Comparison of ENCODE assay signal across 10 cellular contexts in the genomic region with DNA sequence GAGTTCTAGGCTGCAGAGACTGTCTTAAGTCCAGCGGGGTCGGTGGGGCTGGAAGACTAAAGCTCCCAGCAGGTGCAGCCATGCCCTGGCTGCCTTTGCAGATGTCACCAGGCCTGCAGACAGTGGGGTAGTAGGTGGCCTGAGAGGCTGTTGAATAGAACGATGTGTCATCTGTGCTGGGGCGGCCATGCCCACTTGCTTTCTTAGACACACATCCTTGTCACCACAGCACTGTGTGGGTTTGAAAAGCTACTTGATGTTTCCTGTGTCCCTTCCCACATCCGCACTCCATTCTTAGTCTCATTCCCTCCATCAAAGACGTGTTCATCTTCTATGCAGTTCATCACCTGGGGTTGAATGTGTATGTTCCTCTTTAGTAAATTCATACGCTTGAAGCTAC.
DNase-seq lines count a peak whose midpoint lies in the region; ATAC-seq lines count a peak whose summit lies in the region.
"Had no signal": no experiment of that assay in that cellular context is flagged by ENCODE, and none has a peak within 500 bp of the region (broad histone marks: within the 10 kb centered on the region; RNA-seq: fewer than 3 reads in every experiment).

No MANE protein-coding gene starts in this region.

- H3K4me1 Mint-ChIP-seq in activated naive CD8-positive, alpha-beta T cell treated with anti-CD3 and anti-CD28 coated beads for 36 hours = peaks cover 12% of the 10 kb centered on the region

- peak overlapping the region; percentile 30 for H3K27ac ChIP-seq in substantia nigra (ENCODE audit: low read depth, low read length, poor library complexity, severe bottlenecking)
- H3K27ac ChIP-seq: 22Rv1 had no signal

- no peak overlapping the region for H3K4me3 Mint-ChIP-seq in activated naive CD8-positive, alpha-beta T cell treated with anti-CD3 and anti-CD28 coated beads for 36 hours
- H3K4me3 Mint-ChIP-seq: activated naive CD4-positive, alpha-beta T cell treated with anti-CD3 and anti-CD28 coated beads, Interleukin-2, amount 50 U/mL, for 24 hours had no signal

- intact Hi-C loops in left colon (cut with DNase I, micrococcal nuclease) = no loop called here

- ATAC-seq in left colon (no peak), HG03108 (IDR thresholded peaks at IDR 0.05; ENCODE audit: unreplicated experiment) (no peak)

- H3K36me3 Mint-ChIP-seq in activated naive CD8-positive, alpha-beta T cell treated with anti-CD3 and anti-CD28 coated beads for 36 hours = no peaks in the 10 kb centered on the region
- H3K36me3 Mint-ChIP-seq: activated naive CD4-positive, alpha-beta T cell treated with anti-CD3 and anti-CD28 coated beads, Interleukin-2, amount 50 U/mL, for 24 hours had no signal

- peak overlapping the region; percentile 30 for H3K27ac Mint-ChIP-seq in activated naive CD8-positive, alpha-beta T cell treated with anti-CD3 and anti-CD28 coated beads for 36 hours
- H3K27ac Mint-ChIP-seq: activated naive CD4-positive, alpha-beta T cell treated with anti-CD3 and anti-CD28 coated beads, Interleukin-2, amount 50 U/mL, for 24 hours had no signal

- peaks cover 3% of the 10 kb centered on the region for H3K9me3 Mint-ChIP-seq in activated naive CD8-positive, alpha-beta T cell treated with anti-CD3 and anti-CD28 coated beads for 36 hours
- H3K9me3 Mint-ChIP-seq: activated naive CD4-positive, alpha-beta T cell treated with anti-CD3 and anti-CD28 coated beads, Interleukin-2, amount 50 U/mL, for 24 hours had no signal

- peaks cover 3% of the 10 kb centered on the region for H3K27me3 Mint-ChIP-seq in activated naive CD8-positive, alpha-beta T cell treated with anti-CD3 and anti-CD28 coated beads for 36 hours
- H3K27me3 Mint-ChIP-seq: activated naive CD4-positive, alpha-beta T cell treated with anti-CD3 and anti-CD28 coated beads, Interleukin-2, amount 50 U/mL, for 24 hours had no signal

- peak; percentile 66 for DNase-seq in NK-92 treated with Interleukin-12 subunit alpha and Interleukin-12 subunit beta, amount 100 ng/mL, for 24 hours (lab: John Stamatoyannopoulos, UW)
- DNase-seq in NK-92 (lab: John Stamatoyannopoulos, UW; ENCODE audit: unreplicated experiment) = no peak
- DNase-seq in activated naive CD8-positive, alpha-beta T cell treated with anti-CD3 and anti-CD28 coated beads for 36 hours = peak; percentile 42
- peak; percentile 69 for DNase-seq in myocyte (ENCODE audit: low read depth)
- DNase-seq in substantia nigra (lab: John Stamatoyannopoulos, UW) = no peak
- DNase-seq in left colon = no peak
- no peak for DNase-seq in hepatic stellate cell (ENCODE audit: low spot score)

Comparison
In these comparisons a context has a peak if more than half of its experiments do, and no peak if none do; other contexts are left out.
1. DNase-seq: peak in NK-92 treated with Interleukin-12 subunit alpha and Interleukin-12 subunit beta, amount 100 ng/mL, for 24 hours (single experiment), activated naive CD8-positive, alpha-beta T cell treated with anti-CD3 and anti-CD28 coated beads for 36 hours (single experiment) and myocyte (single experiment); none in NK-92 (single experiment), substantia nigra (0 of 49), left colon (0 of 2) and hepatic stellate cell (single experiment).